In the genomic region with DNA sequence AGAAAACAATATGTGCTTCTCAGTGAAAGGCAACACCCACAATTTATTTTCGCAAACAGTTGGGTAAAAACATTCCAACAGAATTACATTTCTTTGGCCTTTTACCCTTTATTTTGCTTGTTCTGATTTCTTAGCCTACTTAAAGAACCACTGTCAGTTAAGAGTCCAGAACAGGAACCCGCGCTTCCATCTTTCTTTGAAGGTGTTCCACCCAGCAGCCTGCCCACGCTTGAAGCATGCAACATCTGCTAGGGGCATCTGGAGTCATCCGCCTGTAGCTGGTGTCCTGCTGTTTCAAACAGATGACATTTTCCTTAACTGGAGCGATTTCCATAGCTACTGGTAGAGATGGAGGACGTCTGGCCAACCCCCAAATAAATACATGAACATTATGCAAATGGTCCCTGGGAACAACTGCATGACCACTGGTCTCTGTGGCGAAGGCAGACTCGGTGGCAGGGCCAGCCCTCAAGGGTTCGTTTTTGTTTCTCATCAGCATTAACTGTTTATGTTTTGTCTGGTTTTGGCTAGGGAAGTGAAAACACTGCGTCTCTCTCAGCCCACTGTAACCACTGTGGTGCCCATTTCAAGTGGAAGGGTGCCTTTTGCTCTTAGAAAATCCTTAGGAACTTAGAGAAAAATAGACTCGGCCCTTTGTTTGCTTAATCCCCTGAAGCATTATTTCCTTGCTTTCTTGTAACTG, we compare ENCODE assay signal across 10 cellular contexts. TPM values are rescaled to one million over a fixed set of nuclear protein-coding genes. Genes with fewer than 3 reads are reported as not detected.
A peak's percentile ranks its signal among the peaks of the same experiment; 100 is the strongest.
DNase-seq lines count a peak whose midpoint lies in the region; ATAC-seq and TF ChIP-seq lines count a peak whose summit lies in the region.
"Had no signal": no experiment of that assay in that cellular context is flagged by ENCODE, and none has a peak within 500 bp of the region (broad histone marks: within the 10 kb centered on the region; RNA-seq: fewer than 3 reads in every experiment).

No MANE protein-coding gene starts in this region.

- no peak for TF ChIP-seq CTCF in brain (conservative IDR thresholded peaks at IDR 0.05)
- TF ChIP-seq CTCF in smooth muscle cell (IDR thresholded peaks at IDR 0.05; ENCODE audit: borderline replicate concordance, insufficient read depth, poor library complexity, severe bottlenecking): no peak

- DNase-seq in smooth muscle cell (lab: John Stamatoyannopoulos, UW; ENCODE audit: unreplicated experiment) (no peak), erythroblast (lab: John Stamatoyannopoulos, UW) (no peak)
- DNase-seq in stimulated activated naive CD8-positive, alpha-beta T cell treated with anti-CD3 and anti-CD28 coated beads, Interleukin-15, amount 100 ng/mL, for 72 hours: no peak
- no peak for DNase-seq in stimulated activated naive CD8-positive, alpha-beta T cell treated with anti-CD3 and anti-CD28 coated beads, Interleukin-15, Interleukin-2, amounts not matched to agents 100 U/mL and 50 U/mL, for 24 hours
- DNase-seq: activated naive CD4-positive, alpha-beta T cell treated with anti-CD3 and anti-CD28 coated beads, Interleukin-2, amount 10 ng/mL, durations not matched to agents 7 days and 5 days; spleen had no signal

- peaks cover 79% of the 10 kb centered on the region for H3K36me3 Mint-ChIP-seq in brain
- H3K36me3 Mint-ChIP-seq: activated naive CD4-positive, alpha-beta T cell treated with anti-CD3 and anti-CD28 coated beads, Interleukin-2, amount 10 ng/mL, durations not matched to agents 7 days and 5 days had no signal

- no peak overlapping the region for H3K9ac ChIP-seq in smooth muscle cell (ENCODE audit: low read depth)

- no peak overlapping the region for H3K4me2 ChIP-seq in smooth muscle cell

- H3K4me1 ChIP-seq in smooth muscle cell (ENCODE audit: low read depth): peaks cover 11% of the 10 kb centered on the region
- H3K4me1 ChIP-seq: spleen had no signal

- TF ChIP-seq POLR2A in erythroblast (IDR thresholded peaks at IDR 0.05; ENCODE audit: low read length): no peak

- peaks cover 3 to 12% (median 7%) of the 10 kb centered on the region in 5 experiments for H3K9me3 Mint-ChIP-seq in brain
- H3K9me3 Mint-ChIP-seq in stimulated activated naive CD8-positive, alpha-beta T cell treated with anti-CD3 and anti-CD28 coated beads, Interleukin-15, amount 100 ng/mL, for 72 hours: no peaks in the 10 kb centered on the region
- H3K9me3 Mint-ChIP-seq: activated naive CD4-positive, alpha-beta T cell treated with anti-CD3 and anti-CD28 coated beads, Interleukin-2, amount 10 ng/mL, durations not matched to agents 7 days and 5 days had no signal

- no peaks in the 10 kb centered on the region for H4K20me1 ChIP-seq in smooth muscle cell (ENCODE audit: low read depth)

- H3K36me3 ChIP-seq in smooth muscle cell (ENCODE audit: low read depth): no peaks in the 10 kb centered on the region
- H3K36me3 ChIP-seq: spleen had no signal

- no peak overlapping the region for H3K27ac ChIP-seq in smooth muscle cell (ENCODE audit: low read depth)
- H3K27ac ChIP-seq: spleen had no signal

- peak overlapping the region in 4 of 5 experiments; percentile 14 to 59 (median 42) for H3K4me3 Mint-ChIP-seq in brain
- H3K4me3 Mint-ChIP-seq in stimulated activated naive CD8-positive, alpha-beta T cell treated with anti-CD3 and anti-CD28 coated beads, Interleukin-15, amount 100 ng/mL, for 72 hours: no peak overlapping the region
- H3K4me3 Mint-ChIP-seq: activated naive CD4-positive, alpha-beta T cell treated with anti-CD3 and anti-CD28 coated beads, Interleukin-2, amount 10 ng/mL, durations not matched to agents 7 days and 5 days had no signal

- WGBS in smooth muscle cell (ENCODE audit: low lambda C conversion rate): 61% methylated on average over 12 of the region's 12 CpGs

- no peaks in the 10 kb centered on the region for H3K79me2 ChIP-seq in smooth muscle cell (ENCODE audit: low read depth)

- peaks cover 3% of the 10 kb centered on the region for H3K27me3 Mint-ChIP-seq in brain
- peaks cover 43% of the 10 kb centered on the region for H3K27me3 Mint-ChIP-seq in stimulated activated naive CD8-positive, alpha-beta T cell treated with anti-CD3 and anti-CD28 coated beads, Interleukin-15, amount 100 ng/mL, for 72 hours

- peaks cover 53% of the 10 kb centered on the region for H3K4me1 Mint-ChIP-seq in brain
- H3K4me1 Mint-ChIP-seq in stimulated activated naive CD8-positive, alpha-beta T cell treated with anti-CD3 and anti-CD28 coated beads, Interleukin-15, amount 100 ng/mL, for 72 hours: no peaks in the 10 kb centered on the region
- H3K4me1 Mint-ChIP-seq: activated naive CD4-positive, alpha-beta T cell treated with anti-CD3 and anti-CD28 coated beads, Interleukin-2, amount 10 ng/mL, durations not matched to agents 7 days and 5 days had no signal

- ATAC-seq in GM19324 (IDR thresholded peaks at IDR 0.05; ENCODE audit: low FRiP score, unreplicated experiment) (peak; percentile 90), HG03064 (IDR thresholded peaks at IDR 0.05; ENCODE audit: low read depth, unreplicated experiment) (peak; percentile 65), HG03354 (IDR thresholded peaks at IDR 0.05; ENCODE audit: poor library complexity, severe bottlenecking, unreplicated experiment) (no peak)
- no peak for ATAC-seq in stimulated activated naive CD8-positive, alpha-beta T cell treated with anti-CD3 and anti-CD28 coated beads, Interleukin-15, amount 100 ng/mL, for 72 hours
- ATAC-seq in stimulated activated naive CD8-positive, alpha-beta T cell treated with anti-CD3 and anti-CD28 coated beads, Interleukin-15, Interleukin-2, amounts not matched to agents 100 U/mL and 50 U/mL, for 24 hours: no peak

- no peak overlapping the region for H3K4me3 ChIP-seq in smooth muscle cell
- H3K4me3 ChIP-seq: spleen had no signal

- H3K27ac Mint-ChIP-seq in brain: peak overlapping the region in 3 of 5 experiments; percentile 6 to 65 (median 49)
- H3K27ac Mint-ChIP-seq in stimulated activated naive CD8-positive, alpha-beta T cell treated with anti-CD3 and anti-CD28 coated beads, Interleukin-15, amount 100 ng/mL, for 72 hours: no peak overlapping the region
- H3K27ac Mint-ChIP-seq: activated naive CD4-positive, alpha-beta T cell treated with anti-CD3 and anti-CD28 coated beads, Interleukin-2, amount 10 ng/mL, durations not matched to agents 7 days and 5 days had no signal

- H2AFZ ChIP-seq in smooth muscle cell (ENCODE audit: low read depth): peak overlapping the region; percentile 1

- no peaks in the 10 kb centered on the region for H3K27me3 ChIP-seq in smooth muscle cell (ENCODE audit: low read depth)

- H3F3A ChIP-seq in smooth muscle cell (ENCODE audit: low read depth): no peaks in the 10 kb centered on the region

- no peaks in the 10 kb centered on the region for H3K9me3 ChIP-seq in smooth muscle cell (replicated peaks; ENCODE audit: low read depth)

RNA-seq across cellular contexts. Expression of gene LAMA4, which starts 51.6 kb away (rescaled TPM):
- 7.0 TPM for polyA plus RNA-seq in brain (ENCODE audit: insufficient read depth, low read depth, low replicate concordance)
- total RNA-seq in smooth muscle cell: 25.6 and 29.4 TPM in 2 replicates
- polyA plus RNA-seq in smooth muscle cell: 7.3 and 9.1 TPM in 2 replicates

Comparison
In these comparisons a context has a peak if more than half of its experiments do, and no peak if none do; other contexts are left out.
1. ATAC-seq: peak in GM19324 (single experiment) and HG03064 (single experiment); none in stimulated activated naive CD8-positive, alpha-beta T cell treated with anti-CD3 and anti-CD28 coated beads, Interleukin-15, amount 100 ng/mL, for 72 hours (single experiment), HG03354 (single experiment) and stimulated activated naive CD8-positive, alpha-beta T cell treated with anti-CD3 and anti-CD28 coated beads, Interleukin-15, Interleukin-2, amounts not matched to agents 100 U/mL and 50 U/mL, for 24 hours (single experiment).
2. H3K27ac Mint-ChIP-seq: peak in brain (3 of 5); none in stimulated activated naive CD8-positive, alpha-beta T cell treated with anti-CD3 and anti-CD28 coated beads, Interleukin-15, amount 100 ng/mL, for 72 hours (0 of 2).
3. H3K4me3 Mint-ChIP-seq: peak in brain (4 of 5); none in stimulated activated naive CD8-positive, alpha-beta T cell treated with anti-CD3 and anti-CD28 coated beads, Interleukin-15, amount 100 ng/mL, for 72 hours (0 of 2).